ENCODE assay signal across 8 cellular contexts in genomic region chr1:169892819-169893644, GRCh38. TPM values are rescaled to one million over a fixed set of nuclear protein-coding genes. Genes with fewer than 3 reads are reported as not detected.
DNase-seq lines count a peak whose midpoint lies in the region; ATAC-seq and TF ChIP-seq lines count a peak whose summit lies in the region.

No MANE protein-coding gene starts in this region.

- H3K36me3 ChIP-seq in kidney epithelial cell (ENCODE audit: control insufficient read depth, insufficient read depth, low read length), result no peaks in the 10 kb centered on the region

- H3K27ac Mint-ChIP-seq in MCF 10A (ENCODE audit: low read depth, unreplicated experiment), result peak overlapping the region; percentile 100

- peak overlapping the region; percentile 73 for H3K4me3 ChIP-seq in GM12865 (ENCODE audit: low read depth, low read length)
- H3K4me3 ChIP-seq in kidney epithelial cell (ENCODE audit: low read depth, low read length), result peak overlapping the region; percentile 87

- peaks cover 4% of the 10 kb centered on the region for H3K36me3 Mint-ChIP-seq in MCF 10A (ENCODE audit: insufficient read depth, unreplicated experiment)

- TF ChIP-seq CTCF in GM12865 (IDR thresholded peaks at IDR 0.05; ENCODE audit: insufficient read depth, low read depth, low read length, missing control alignments) (no peak), MCF 10A (IDR thresholded peaks at IDR 0.05; ENCODE audit: unreplicated experiment) (no peak), kidney epithelial cell (IDR thresholded peaks at IDR 0.05; ENCODE audit: insufficient read depth, low read length, poor library complexity, severe bottlenecking) (no peak)

- POLR2A ChIA-PET in HEK293T (lab: Yijun Ruan, JAX) (interaction anchor here (0.9 to 2.1 kb wide), 8 partner anchors 9 to 407 kb away, joined by 3 to 11 read pairs (median 4); partner anchors contain the start of genes KIFAP3 and METTL18), MCF 10A (lab: Yijun Ruan, JAX) (interaction anchor here (0.5 to 3.3 kb wide), 26 partner anchors 9 to 1868 kb away, joined by 3 to 65 read pairs (median 4); partner anchors contain the start of genes F5, KIFAP3, METTL18 and PRRC2C)

- intact Hi-C loops in MCF 10A (cut with micrococcal nuclease), result loop anchor here (2.0 kb wide), 1 partner anchor 98 kb away; the partner anchor contains the start of gene METTL18

- H3K27me3 ChIP-seq in kidney epithelial cell (ENCODE audit: control insufficient read depth, insufficient read depth, low read length), result no peaks in the 10 kb centered on the region

- DNase-seq in GM12865 (ENCODE audit: low read depth), result peak; percentile 34
- DNase-seq in HEK293T (ENCODE audit: extremely low spot score), result peak; percentile 22
- DNase-seq in NCI-H526 (lab: John Stamatoyannopoulos, UW), result peak; percentile 63 to 81
- peak; percentile 43 for DNase-seq in MCF 10A (ENCODE audit: unreplicated experiment)
- no peak for DNase-seq in kidney epithelial cell (ENCODE audit: low read depth)
- peak; percentile 8 to 11 for DNase-seq in stimulated activated CD4-positive, alpha-beta T cell treated with anti-CD3 and anti-CD28 coated beads, Interleukin-2, amount 100 ng/mL, for 48 hours
- DNase-seq in GM19238 (ENCODE audit: insufficient read length, low spot score), result no peak

- BruUV-seq in MCF 10A (replicated peaks; lab: Mats Ljungman, UMichigan), result TSS peak; percentile 49

- no peak for ATAC-seq in GM19023 (IDR thresholded peaks at IDR 0.05; ENCODE audit: unreplicated experiment)

- no peaks in the 10 kb centered on the region for H3K27me3 Mint-ChIP-seq in MCF 10A (ENCODE audit: insufficient read depth, unreplicated experiment)

- peak overlapping the region; percentile 83 for H3K4me3 Mint-ChIP-seq in MCF 10A (ENCODE audit: unreplicated experiment)

- CTCF ChIA-PET in HEK293T (lab: Yijun Ruan, JAX) (no interaction called here), MCF 10A (lab: Yijun Ruan, JAX) (interaction anchor here (0.6 to 1.6 kb wide), 9 partner anchors 10 to 1294 kb away, joined by 3 to 5 read pairs (median 3); partner anchors contain the start of gene METTL18)

- peaks cover 35% of the 10 kb centered on the region for H3K4me1 Mint-ChIP-seq in MCF 10A (ENCODE audit: insufficient read depth, unreplicated experiment)

- H3K9me3 Mint-ChIP-seq in MCF 10A (ENCODE audit: unreplicated experiment), result no peaks in the 10 kb centered on the region

TF ChIP-seq in HEK293T, 16 proteins besides CTCF, POLR2A, EP300 and RAD21:
- TF ChIP-seq SP1 (IDR thresholded peaks at IDR 0.05), result no peak
- no peak for TF ChIP-seq HDGF (IDR thresholded peaks at IDR 0.05; ENCODE audit: borderline replicate concordance)
- no peak for TF ChIP-seq FOXK2 (IDR thresholded peaks at IDR 0.05)
- TF ChIP-seq BHLHE40 (IDR thresholded peaks at IDR 0.05; ENCODE audit: borderline replicate concordance), result no peak
- no peak for TF ChIP-seq FOXM1 (IDR thresholded peaks at IDR 0.05; ENCODE audit: borderline replicate concordance)
- TF ChIP-seq L3MBTL2 (conservative IDR thresholded peaks at IDR 0.05), result no peak
- no peak for TF ChIP-seq PKNOX1 (IDR thresholded peaks at IDR 0.05)
- no peak for TF ChIP-seq ZNF384 (IDR thresholded peaks at IDR 0.05)
- TF ChIP-seq ARNT (IDR thresholded peaks at IDR 0.05), result no peak
- no peak for TF ChIP-seq ELF4 (IDR thresholded peaks at IDR 0.05)
- TF ChIP-seq NFRKB (IDR thresholded peaks at IDR 0.05), result no peak
- no peak for TF ChIP-seq LEF1 (IDR thresholded peaks at IDR 0.05; ENCODE audit: borderline replicate concordance)
- no peak for TF ChIP-seq TARDBP (IDR thresholded peaks at IDR 0.05)
- no peak for TF ChIP-seq SUZ12 (IDR thresholded peaks at IDR 0.05)
- no peak for TF ChIP-seq CTBP1 (IDR thresholded peaks at IDR 0.05; ENCODE audit: borderline replicate concordance)
- no peak for TF ChIP-seq FOXA1 (IDR thresholded peaks at IDR 0.05)

RNA-seq across cellular contexts. Expression of gene SCYL3, which starts 0.7 kb away (rescaled TPM):
- total RNA-seq in MCF 10A (2022), result 7.4 and 9.3 TPM in 2 replicates
- 5.7 and 6.4 TPM in 2 replicates for total RNA-seq in kidney epithelial cell

Comparison
In these comparisons a context has a peak if more than half of its experiments do, and no peak if none do; other contexts are left out.
1. DNase-seq: peak in GM12865 (single experiment), HEK293T (single experiment), NCI-H526 (2 of 2), MCF 10A (single experiment) and stimulated activated CD4-positive, alpha-beta T cell treated with anti-CD3 and anti-CD28 coated beads, Interleukin-2, amount 100 ng/mL, for 48 hours (2 of 2); none in kidney epithelial cell (single experiment) and GM19238 (single experiment).